In genomic region chr6:44057238-44057930, GRCh38 we compare ENCODE assay signal across 13 cellular contexts.
DNase-seq lines count a peak whose midpoint lies in the region; ATAC-seq and TF ChIP-seq lines count a peak whose summit lies in the region.
"Had no signal": no experiment of that assay in that cellular context is flagged by ENCODE, and none has a peak within 500 bp of the region (broad histone marks: within the 10 kb centered on the region; RNA-seq: fewer than 3 reads in every experiment).

No MANE protein-coding gene starts in this region.

- TF ChIP-seq CTCF in dorsolateral prefrontal cortex (IDR thresholded peaks at IDR 0.05 in 54 of 56, conservative IDR thresholded peaks at IDR 0.05 in 2 of 56; ENCODE audit: low read depth in 1 of 56, partially characterized antibody in 56 of 56) (no peak), nephron (IDR thresholded peaks at IDR 0.05; ENCODE audit: unreplicated experiment in 3 of 3) (no peak)

- H3K4me3 Mint-ChIP-seq in stimulated activated naive CD8-positive, alpha-beta T cell treated with anti-CD3 and anti-CD28 coated beads, Interleukin-15, amount 100 ng/mL, for 72 hours, result no peak overlapping the region
- no peak overlapping the region for H3K4me3 Mint-ChIP-seq in nephron
- H3K4me3 Mint-ChIP-seq: IgD-negative memory B cell, naive B cell had no signal

- H3K4me1 Mint-ChIP-seq in stimulated activated naive CD8-positive, alpha-beta T cell treated with anti-CD3 and anti-CD28 coated beads, Interleukin-15, amount 100 ng/mL, for 72 hours, result peaks cover 15% of the 10 kb centered on the region
- peaks cover 43% of the 10 kb centered on the region for H3K4me1 Mint-ChIP-seq in nephron

- no peaks in the 10 kb centered on the region for H3K27me3 ChIP-seq in dorsolateral prefrontal cortex

- intact Hi-C loops in dorsolateral prefrontal cortex (cut with DNase I), result no loop called here

- peaks cover 16% of the 10 kb centered on the region for H3K27me3 Mint-ChIP-seq in stimulated activated naive CD8-positive, alpha-beta T cell treated with anti-CD3 and anti-CD28 coated beads, Interleukin-15, amount 100 ng/mL, for 72 hours
- H3K27me3 Mint-ChIP-seq in nephron (ENCODE audit: low read depth), result peaks cover 1% of the 10 kb centered on the region

- H3K4me3 ChIP-seq in dorsolateral prefrontal cortex, result no peak overlapping the region

- H3K27ac ChIP-seq in dorsolateral prefrontal cortex, result peak overlapping the region in 52 of 59 donors; percentile 33 to 84 (median 68)

- no peak for ATAC-seq in stimulated activated naive CD8-positive, alpha-beta T cell treated with anti-CD3 and anti-CD28 coated beads, Interleukin-15, amount 100 ng/mL, for 72 hours
- ATAC-seq in stimulated activated naive CD8-positive, alpha-beta T cell treated with anti-CD3 and anti-CD28 coated beads, Interleukin-15, Interleukin-2, amounts not matched to agents 100 U/mL and 50 U/mL, for 24 hours, result no peak
- no peak for ATAC-seq in GM19467 (IDR thresholded peaks at IDR 0.05; ENCODE audit: unreplicated experiment)
- ATAC-seq in HG03521 (IDR thresholded peaks at IDR 0.05; ENCODE audit: unreplicated experiment), result no peak
- no peak for ATAC-seq in HG03135 (IDR thresholded peaks at IDR 0.05; ENCODE audit: unreplicated experiment)

- H3K9me3 Mint-ChIP-seq in stimulated activated naive CD8-positive, alpha-beta T cell treated with anti-CD3 and anti-CD28 coated beads, Interleukin-15, amount 100 ng/mL, for 72 hours, result peaks cover 0 to 11% of the 10 kb centered on the region in 2 donors
- H3K9me3 Mint-ChIP-seq in nephron, result no peaks in the 10 kb centered on the region

- peak overlapping the region; percentile 38 to 92 for H3K27ac Mint-ChIP-seq in stimulated activated naive CD8-positive, alpha-beta T cell treated with anti-CD3 and anti-CD28 coated beads, Interleukin-15, amount 100 ng/mL, for 72 hours
- H3K27ac Mint-ChIP-seq in nephron, result peak overlapping the region; percentile 43 to 72 (median 61)
- H3K27ac Mint-ChIP-seq: IgD-negative memory B cell had no signal

- H3K36me3 Mint-ChIP-seq in nephron (ENCODE audit: low read depth), result no peaks in the 10 kb centered on the region
- H3K36me3 Mint-ChIP-seq: IgD-negative memory B cell had no signal

- DNase-seq in stimulated activated naive CD8-positive, alpha-beta T cell treated with anti-CD3 and anti-CD28 coated beads, Interleukin-15, amount 100 ng/mL, for 72 hours, result no peak
- no peak for DNase-seq in stimulated activated naive CD8-positive, alpha-beta T cell treated with anti-CD3 and anti-CD28 coated beads, Interleukin-15, Interleukin-2, amounts not matched to agents 100 U/mL and 50 U/mL, for 24 hours
- DNase-seq in dorsolateral prefrontal cortex, result no peak
- no peak for DNase-seq in AG20443 (ENCODE audit: low spot score)
- DNase-seq: AML-193, naive B cell, NCI-H187 treated with DMSO at 0.1 percent for 48 hours, T-helper 2 cell had no signal
